Comparison of ENCODE assay signal across 29 cellular contexts in the genomic region with DNA sequence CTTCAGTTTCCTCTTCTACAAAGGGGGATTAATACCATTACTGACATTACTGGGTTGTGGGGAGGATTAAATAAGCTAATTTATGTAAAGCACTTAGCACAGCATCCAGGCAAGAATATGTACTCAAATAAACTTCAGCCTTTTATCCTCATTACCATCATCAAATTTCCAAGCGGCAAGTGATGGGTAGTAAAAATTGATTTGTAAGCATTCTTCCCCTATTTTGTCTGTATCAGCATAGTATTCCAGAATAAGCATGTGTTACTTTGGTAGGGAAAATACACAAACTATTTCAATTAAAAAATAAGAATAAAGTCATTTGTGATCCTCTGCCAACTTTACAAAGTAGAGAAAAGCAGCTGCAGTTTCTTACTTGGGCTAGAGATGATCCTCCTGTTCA.
"Had no signal": no experiment of that assay in that cellular context is flagged by ENCODE, and none has a peak within 500 bp of the region (broad histone marks: within the 10 kb centered on the region; RNA-seq: fewer than 3 reads in every experiment).

No MANE protein-coding gene starts in this region.

- H3K27me3 ChIP-seq: neural progenitor cell, ovary, spleen, suprapubic skin, testis, tibial artery, transverse colon, upper lobe of right lung, uterus had no signal

- H3K9me3 ChIP-seq: ovary, prostate gland, testis, upper lobe of right lung, uterus had no signal

- H3K4me3 Mint-ChIP-seq: naive thymus-derived CD4-positive, alpha-beta T cell; natural killer cell; nephron; neural progenitor cell; stimulated activated memory B cell treated with anti-CD40 and anti-IgM and Interleukin-4, amounts not matched to agents 10 μg/mL and 1 μg/mL and 100 μg/mL, for 72 hours; stimulated activated naive CD8-positive, alpha-beta T cell treated with anti-CD3 and anti-CD28 coated beads, Interleukin-15, amount 100 ng/mL, for 72 hours; type B pancreatic cell had no signal

- H3K9me3 Mint-ChIP-seq: natural killer cell, type B pancreatic cell had no signal

- H3K36me3 Mint-ChIP-seq: natural killer cell had no signal

- H3K36me3 ChIP-seq: neural progenitor cell, ovary, prostate gland, suprapubic skin, tibial artery, transverse colon, upper lobe of right lung, uterus had no signal

- H3K27ac ChIP-seq: neural progenitor cell, ovary, prostate gland, skin epidermis, spleen, suprapubic skin, testis, tibial artery, transverse colon, upper lobe of right lung, uterus had no signal

- H3K4me1 Mint-ChIP-seq: naive thymus-derived CD4-positive, alpha-beta T cell; natural killer cell; stimulated activated memory B cell treated with anti-CD40 and anti-IgM and Interleukin-4, amounts not matched to agents 10 μg/mL and 1 μg/mL and 100 μg/mL, for 72 hours; stimulated activated naive CD8-positive, alpha-beta T cell treated with anti-CD3 and anti-CD28 coated beads, Interleukin-15, amount 100 ng/mL, for 72 hours had no signal

- DNase-seq: naive thymus-derived CD4-positive, alpha-beta T cell; natural killer cell; occipital lobe; ovary; right cardiac atrium; spleen; stimulated activated CD4-positive, alpha-beta T cell treated with anti-CD3 and anti-CD28 coated beads, Interleukin-12 subunit alpha, Interleukin-12 subunit beta, amount 100 ng/mL, for 4 hours; stimulated activated CD4-positive, alpha-beta T cell treated with anti-CD3 and anti-CD28 coated beads, Interleukin-1b, Interleukin-23, amount 100 ng/mL, for 48 hours; stimulated activated CD4-positive, alpha-beta T cell treated with anti-CD3 and anti-CD28 coated beads, Interleukin-4, amount 100 ng/mL, for 1 hour; stimulated activated CD4-positive, alpha-beta T cell treated with anti-CD3 and anti-CD28 coated beads, Interleukin-4, amount 100 ng/mL, for 4 hours; stimulated activated CD8-positive, alpha-beta memory T cell treated with anti-CD3 and anti-CD28 coated beads, Interleukin-4, amount 100 ng/mL, for 48 hours; stimulated activated naive CD4-positive, alpha-beta T cell; stimulated activated naive CD8-positive, alpha-beta T cell treated with anti-CD3 and anti-CD28 coated beads, Interleukin-15, amount 100 ng/mL, for 72 hours; stimulated activated naive CD8-positive, alpha-beta T cell treated with anti-CD3 and anti-CD28 coated beads, Interleukin-15, Interleukin-2, amounts not matched to agents 100 U/mL and 50 U/mL, for 24 hours; substantia nigra; testis; tibial artery; transverse colon; upper lobe of right lung; uterus had no signal

- ATAC-seq: naive thymus-derived CD4-positive, alpha-beta T cell; natural killer cell; right cardiac atrium; sciatic nerve; stimulated activated memory B cell treated with anti-CD40 and anti-IgM and Interleukin-4, amounts not matched to agents 10 μg/mL and 1 μg/mL and 100 μg/mL, for 72 hours; stimulated activated naive CD8-positive, alpha-beta T cell treated with anti-CD3 and anti-CD28 coated beads, Interleukin-15, amount 100 ng/mL, for 72 hours; stimulated activated naive CD8-positive, alpha-beta T cell treated with anti-CD3 and anti-CD28 coated beads, Interleukin-15, Interleukin-2, amounts not matched to agents 100 U/mL and 50 U/mL, for 24 hours; upper lobe of right lung had no signal

- H3K27ac Mint-ChIP-seq: naive thymus-derived CD4-positive, alpha-beta T cell; natural killer cell; nephron; neural progenitor cell; stimulated activated memory B cell treated with anti-CD40 and anti-IgM and Interleukin-4, amounts not matched to agents 10 μg/mL and 1 μg/mL and 100 μg/mL, for 72 hours; stimulated activated naive CD8-positive, alpha-beta T cell treated with anti-CD3 and anti-CD28 coated beads, Interleukin-15, amount 100 ng/mL, for 72 hours; type B pancreatic cell had no signal

- H3K4me1 ChIP-seq: neural progenitor cell, prostate gland, spleen, suprapubic skin, testis, tibial artery, transverse colon, upper lobe of right lung, uterus had no signal

- H3K4me2 ChIP-seq: neural progenitor cell, smooth muscle cell had no signal

- H3K4me3 ChIP-seq: neural progenitor cell, ovary, prostate gland, skin epidermis, smooth muscle cell, spleen, suprapubic skin, testis, tibial artery, transverse colon, upper lobe of right lung, uterus had no signal

- H3K27me3 Mint-ChIP-seq: naive thymus-derived CD4-positive, alpha-beta T cell; stimulated activated memory B cell treated with anti-CD40 and anti-IgM and Interleukin-4, amounts not matched to agents 10 μg/mL and 1 μg/mL and 100 μg/mL, for 72 hours; stimulated activated naive CD8-positive, alpha-beta T cell treated with anti-CD3 and anti-CD28 coated beads, Interleukin-15, amount 100 ng/mL, for 72 hours had no signal
